In the genomic region with DNA sequence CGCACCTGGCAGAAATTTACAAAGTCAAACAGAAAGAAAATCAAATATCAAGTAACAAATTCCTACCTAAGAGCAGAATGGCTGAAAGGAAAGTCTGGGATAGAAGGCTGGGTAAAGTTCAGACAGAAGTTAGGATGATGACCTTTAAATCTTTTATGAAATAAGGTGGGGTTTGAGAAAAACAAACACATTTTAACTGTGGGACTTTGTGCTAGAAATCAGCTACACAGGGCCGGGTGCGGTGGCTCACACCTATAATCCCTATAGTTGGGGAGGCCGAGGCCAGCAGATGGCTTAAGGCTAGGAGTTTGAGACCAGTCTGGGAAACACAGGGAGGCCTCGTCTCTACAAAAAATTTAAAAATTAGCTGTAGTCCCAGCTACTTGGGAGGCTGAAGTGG, we compare ENCODE assay signal across 28 cellular contexts.
DNase-seq lines count a peak whose midpoint lies in the region; ATAC-seq, FAIRE-seq and TF ChIP-seq lines count a peak whose summit lies in the region.
"Had no signal": no experiment of that assay in that cellular context is flagged by ENCODE, and none has a peak within 500 bp of the region (broad histone marks: within the 10 kb centered on the region; RNA-seq: fewer than 3 reads in every experiment).

No MANE protein-coding gene starts in this region.

- no peak for FAIRE-seq in A549 (lab: Jason Lieb, UNC)
- FAIRE-seq: GM12878, H1 had no signal

- H2AFZ ChIP-seq in hepatocyte: no peak overlapping the region

- TF ChIP-seq EP300 in A549 (IDR thresholded peaks at IDR 0.05) (no peak), tibial nerve (IDR thresholded peaks at IDR 0.05) (no peak)

- no peak for TF ChIP-seq RAD21 in A549 (conservative IDR thresholded peaks at IDR 0.05 in 1 of 2, IDR thresholded peaks at IDR 0.05 in 1 of 2)

- intact Hi-C loops in prostate gland (cut with DNase I): no loop called here

- H3K9me3 ChIP-seq in A549: no peaks in the 10 kb centered on the region
- no peaks in the 10 kb centered on the region for H3K9me3 ChIP-seq in hepatocyte (ENCODE audit: low read depth)
- no peaks in the 10 kb centered on the region for H3K9me3 ChIP-seq in prostate gland
- no peaks in the 10 kb centered on the region for H3K9me3 ChIP-seq in tibial nerve
- H3K9me3 ChIP-seq: BLaER1 had no signal

- CTCF ChIA-PET in A549 (lab: Yijun Ruan, JAX): interaction anchor here (0.6 kb wide), 1 partner anchor 249 kb away, joined by 5 read pairs; no protein-coding TSS in a partner anchor

- H3K4me1 ChIP-seq in A549: peaks cover 22% of the 10 kb centered on the region
- peaks cover 39% of the 10 kb centered on the region for H3K4me1 ChIP-seq in hepatocyte (ENCODE audit: insufficient read depth)
- peaks cover 2% of the 10 kb centered on the region for H3K4me1 ChIP-seq in prostate gland (replicated peaks)
- H3K4me1 ChIP-seq in tibial nerve: peaks cover 0 to 6% (median 2%) of the 10 kb centered on the region in 4 donors
- peaks cover 8% of the 10 kb centered on the region for H3K4me1 ChIP-seq in foreskin keratinocyte

- ATAC-seq in A549 (no peak), memory B cell (ENCODE audit: low read depth) (no peak), foreskin keratinocyte (no peak)
- ATAC-seq in activated T-helper 17 cell treated with anti-CD3 and anti-CD28 coated beads, Interleukin-2, amount 50 U/mL, for 72 hours (replicated peaks): no peak
- ATAC-seq: GM12878 had no signal

- H3K9me2 ChIP-seq in hepatocyte (replicated peaks; ENCODE audit: insufficient read depth): no peaks in the 10 kb centered on the region

- TF ChIP-seq CTCF in A549 (IDR thresholded peaks at IDR 0.05) (no peak), hepatocyte (IDR thresholded peaks at IDR 0.05; ENCODE audit: poor library complexity) (no peak), prostate gland (IDR thresholded peaks at IDR 0.05) (no peak), tibial nerve (IDR thresholded peaks at IDR 0.05) (no peak), foreskin keratinocyte (conservative IDR thresholded peaks at IDR 0.05) (no peak)

- H3K4me1 Mint-ChIP-seq in memory B cell: peaks cover 2% of the 10 kb centered on the region
- no peaks in the 10 kb centered on the region for H3K4me1 Mint-ChIP-seq in activated T-helper 17 cell treated with anti-CD3 and anti-CD28 coated beads, Interleukin-2, amount 50 U/mL, for 72 hours
- H3K4me1 Mint-ChIP-seq: CD4-positive, CD25-positive, alpha-beta regulatory T cell had no signal

- H3K9me3 Mint-ChIP-seq in memory B cell: no peaks in the 10 kb centered on the region
- H3K9me3 Mint-ChIP-seq in activated T-helper 17 cell treated with anti-CD3 and anti-CD28 coated beads, Interleukin-2, amount 50 U/mL, for 72 hours: no peaks in the 10 kb centered on the region
- H3K9me3 Mint-ChIP-seq: CD4-positive, CD25-positive, alpha-beta regulatory T cell had no signal

- TF ChIP-seq POLR2A in A549 (IDR thresholded peaks at IDR 0.05; ENCODE audit: low read length) (no peak), prostate gland (IDR thresholded peaks at IDR 0.05) (no peak), tibial nerve (IDR thresholded peaks at IDR 0.05) (no peak)

- no peaks in the 10 kb centered on the region for H3K27me3 Mint-ChIP-seq in memory B cell
- H3K27me3 Mint-ChIP-seq in activated T-helper 17 cell treated with anti-CD3 and anti-CD28 coated beads, Interleukin-2, amount 50 U/mL, for 72 hours: no peaks in the 10 kb centered on the region
- H3K27me3 Mint-ChIP-seq: CD4-positive, CD25-positive, alpha-beta regulatory T cell had no signal

- no peaks in the 10 kb centered on the region for H3K36me3 ChIP-seq in hepatocyte (replicated peaks; ENCODE audit: insufficient read depth, low read depth)
- no peaks in the 10 kb centered on the region for H3K36me3 ChIP-seq in prostate gland
- peaks cover 0 to 45% (median 4%) of the 10 kb centered on the region in 3 donors for H3K36me3 ChIP-seq in tibial nerve

- no peaks in the 10 kb centered on the region for H4K20me1 ChIP-seq in hepatocyte (ENCODE audit: insufficient read depth, poor library complexity, severe bottlenecking)
- H4K20me1 ChIP-seq: BLaER1 had no signal

- 68% methylated on average over 5 of the region's 5 CpGs for WGBS in A549 (ENCODE audit: missing lambda C conversion rate)
- WGBS in hepatocyte (ENCODE audit: low lambda C conversion rate, missing lambda C conversion rate): 71% methylated on average over 5 of the region's 5 CpGs
- 75% methylated on average over 5 of the region's 5 CpGs for WGBS in prostate gland
- WGBS in tibial nerve, 2 donors: 77 to 81% methylated on average over 5 of the region's 5 CpGs

- H3K27ac Mint-ChIP-seq in memory B cell: peak overlapping the region; percentile 11
- no peak overlapping the region for H3K27ac Mint-ChIP-seq in activated T-helper 17 cell treated with anti-CD3 and anti-CD28 coated beads, Interleukin-2, amount 50 U/mL, for 72 hours

- POLR2A ChIA-PET in A549 (lab: Yijun Ruan, JAX): interaction anchor here (0.7 kb wide), 1 partner anchor 31 kb away, joined by 3 read pairs; no protein-coding TSS in a partner anchor

- peaks cover 36% of the 10 kb centered on the region for H3K36me3 Mint-ChIP-seq in memory B cell
- peaks cover 78% of the 10 kb centered on the region for H3K36me3 Mint-ChIP-seq in activated T-helper 17 cell treated with anti-CD3 and anti-CD28 coated beads, Interleukin-2, amount 50 U/mL, for 72 hours (ENCODE audit: low read depth)

- H3K27me3 ChIP-seq in hepatocyte: no peaks in the 10 kb centered on the region
- no peaks in the 10 kb centered on the region for H3K27me3 ChIP-seq in prostate gland (replicated peaks; ENCODE audit: insufficient read depth)
- H3K27me3 ChIP-seq in tibial nerve: no peaks in the 10 kb centered on the region
- no peaks in the 10 kb centered on the region for H3K27me3 ChIP-seq in foreskin keratinocyte
- H3K27me3 ChIP-seq: BLaER1 had no signal

- H3K4me3 Mint-ChIP-seq in memory B cell: no peak overlapping the region
- no peak overlapping the region for H3K4me3 Mint-ChIP-seq in activated T-helper 17 cell treated with anti-CD3 and anti-CD28 coated beads, Interleukin-2, amount 50 U/mL, for 72 hours
- H3K4me3 Mint-ChIP-seq: CD4-positive, CD25-positive, alpha-beta regulatory T cell had no signal

- no peak for DNase-seq in A549 (ENCODE audit: low read depth in 1 of 2, low spot score in 1 of 2)
- no peak for DNase-seq in hepatocyte (ENCODE audit: low spot score)
- DNase-seq in memory B cell (ENCODE audit: low spot score in 2 of 2): no peak
- DNase-seq in prostate gland (ENCODE audit: low spot score): no peak
- DNase-seq in inferior parietal cortex (ENCODE audit: extremely low spot score): no peak
- no peak for DNase-seq in tibial nerve (ENCODE audit: low spot score in 2 of 2)
- DNase-seq in foreskin keratinocyte: no peak
- DNase-seq: 8988T; CD4-positive, CD25-positive, alpha-beta regulatory T cell; DMS79; EL; GDM1; HCEC 1CT; NCI-H1092; NCI-H1436; NCI-H187; NCI-H2081 treated with DMSO at 0.1 percent for 48 hours; NCI-H2171; NCI-H226; NCI-H510A; NCI-H69; SHP77 had no signal

- H3K27ac ChIP-seq in A549 (no peak overlapping the region), hepatocyte (peak overlapping the region; percentile 84), prostate gland (peak overlapping the region; percentile 0 to 80), tibial nerve (no peak overlapping the region), foreskin keratinocyte (no peak overlapping the region)
- H3K27ac ChIP-seq: BLaER1, HL-60, RWPE1 had no signal

- no peaks in the 10 kb centered on the region for H3K79me2 ChIP-seq in hepatocyte

- H3K4me2 ChIP-seq in A549 (peak overlapping the region; percentile 19; the same call in 1 of the 3 replicates), hepatocyte (peak overlapping the region; percentile 24)
- H3K4me2 ChIP-seq: BLaER1 had no signal

- H3K4me3 ChIP-seq in A549: no peak overlapping the region
- H3K4me3 ChIP-seq in hepatocyte: no peak overlapping the region
- no peak overlapping the region for H3K4me3 ChIP-seq in prostate gland
- H3K4me3 ChIP-seq in tibial nerve: no peak overlapping the region
- H3K4me3 ChIP-seq: BLaER1, GM12878 had no signal

TF ChIP-seq in A549, 52 proteins besides CTCF, POLR2A, EP300 and RAD21 (continues in another document):
- TF ChIP-seq, protein P1, sequence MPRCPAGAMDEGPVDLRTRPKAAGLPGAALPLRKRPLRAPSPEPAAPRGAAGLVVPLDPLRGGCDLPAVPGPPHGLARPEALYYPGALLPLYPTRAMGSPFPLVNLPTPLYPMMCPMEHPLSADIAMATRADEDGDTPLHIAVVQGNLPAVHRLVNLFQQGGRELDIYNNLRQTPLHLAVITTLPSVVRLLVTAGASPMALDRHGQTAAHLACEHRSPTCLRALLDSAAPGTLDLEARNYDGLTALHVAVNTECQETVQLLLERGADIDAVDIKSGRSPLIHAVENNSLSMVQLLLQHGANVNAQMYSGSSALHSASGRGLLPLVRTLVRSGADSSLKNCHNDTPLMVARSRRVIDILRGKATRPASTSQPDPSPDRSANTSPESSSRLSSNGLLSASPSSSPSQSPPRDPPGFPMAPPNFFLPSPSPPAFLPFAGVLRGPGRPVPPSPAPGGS (IDR thresholded peaks at IDR 0.05): no peak
- TF ChIP-seq KDM1A (IDR thresholded peaks at IDR 0.05; ENCODE audit: low read depth): no peak
- TF ChIP-seq RNF2 (IDR thresholded peaks at IDR 0.05; ENCODE audit: borderline replicate concordance, low read depth): no peak
- no peak for TF ChIP-seq EHF (CRISPR knock-in tag; IDR thresholded peaks at IDR 0.05)
- TF ChIP-seq HEYL (CRISPR knock-in tag; IDR thresholded peaks at IDR 0.05): no peak
- no peak for TF ChIP-seq TP53 (CRISPR knock-in tag; IDR thresholded peaks at IDR 0.05)
- TF ChIP-seq CBX8 (IDR thresholded peaks at IDR 0.05): no peak
- TF ChIP-seq HOXB13 (CRISPR knock-in tag; IDR thresholded peaks at IDR 0.05; ENCODE audit: low read depth): no peak
- TF ChIP-seq ZNF302 (CRISPR knock-in tag; IDR thresholded peaks at IDR 0.05): no peak
- TF ChIP-seq, protein P2, sequence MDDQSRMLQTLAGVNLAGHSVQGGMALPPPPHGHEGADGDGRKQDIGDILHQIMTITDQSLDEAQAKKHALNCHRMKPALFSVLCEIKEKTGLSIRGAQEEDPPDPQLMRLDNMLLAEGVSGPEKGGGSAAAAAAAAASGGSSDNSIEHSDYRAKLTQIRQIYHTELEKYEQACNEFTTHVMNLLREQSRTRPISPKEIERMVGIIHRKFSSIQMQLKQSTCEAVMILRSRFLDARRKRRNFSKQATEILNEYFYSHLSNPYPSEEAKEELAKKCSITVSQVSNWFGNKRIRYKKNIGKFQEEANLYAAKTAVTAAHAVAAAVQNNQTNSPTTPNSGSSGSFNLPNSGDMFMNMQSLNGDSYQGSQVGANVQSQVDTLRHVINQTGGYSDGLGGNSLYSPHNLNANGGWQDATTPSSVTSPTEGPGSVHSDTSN (IDR thresholded peaks at IDR 0.05): no peak
- TF ChIP-seq ESRRA (IDR thresholded peaks at IDR 0.05; ENCODE audit: borderline replicate concordance, low read length): no peak
- no peak for TF ChIP-seq KDM5A (IDR thresholded peaks at IDR 0.05)
- TF ChIP-seq SMC3 (IDR thresholded peaks at IDR 0.05): no peak

Comparison
In these comparisons a context has a peak if more than half of its experiments do, and no peak if none do; other contexts are left out.
1. H3K27ac ChIP-seq: peak in hepatocyte (single experiment) and prostate gland (2 of 2); none in A549 (0 of 2), tibial nerve (0 of 4) and foreskin keratinocyte (single experiment).